In the genomic region with DNA sequence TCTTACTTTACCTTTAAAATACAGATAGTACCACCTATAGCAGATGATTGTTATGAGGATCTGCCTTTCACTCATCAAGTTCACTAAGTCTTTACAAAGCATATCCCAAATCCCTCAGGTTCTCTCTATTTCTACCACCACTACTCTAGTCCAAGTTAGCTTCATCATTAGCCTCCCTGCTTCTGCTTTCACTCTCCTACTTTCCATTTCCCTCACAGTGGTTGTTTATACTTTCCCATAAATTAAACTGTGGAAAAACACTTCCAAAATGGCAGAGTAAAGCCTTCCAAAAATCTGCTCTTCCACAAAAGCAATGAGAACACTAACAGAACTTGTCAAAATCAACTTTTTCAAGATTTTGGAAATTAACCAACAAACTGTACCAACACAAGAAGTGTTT, we compare ENCODE assay signal across 17 cellular contexts.
DNase-seq lines count a peak whose midpoint lies in the region; ATAC-seq and TF ChIP-seq lines count a peak whose summit lies in the region.
"Had no signal": no experiment of that assay in that cellular context is flagged by ENCODE, and none has a peak within 500 bp of the region (broad histone marks: within the 10 kb centered on the region; RNA-seq: fewer than 3 reads in every experiment).

No MANE protein-coding gene starts in this region.

- H3K9me3 ChIP-seq in cardiac muscle cell (ENCODE audit: low read depth) (no peaks in the 10 kb centered on the region), heart left ventricle (no peaks in the 10 kb centered on the region), iPS-18a (ENCODE audit: control insufficient read depth, low read depth, low read length) (no peaks in the 10 kb centered on the region), sigmoid colon (no peaks in the 10 kb centered on the region)

- DNase-seq in cardiac muscle cell (ENCODE audit: low read depth in 1 of 2, low spot score in 1 of 2) (no peak), heart left ventricle (no peak), sigmoid colon (no peak), NCI-H1048 (lab: John Stamatoyannopoulos, UW) (no peak), GM13976 (ENCODE audit: low spot score) (no peak), substantia nigra (lab: John Stamatoyannopoulos, UW) (no peak), NCI-H1105 (lab: John Stamatoyannopoulos, UW) (no peak)
- DNase-seq: HFFc6, NCI-H1105 treated with DMSO at 0.1 percent for 48 hours, NCI-H187 treated with DMSO at 0.1 percent for 48 hours, NCI-H2171, NCI-H510A, SHP77 treated with DMSO at 0.1 percent for 48 hours had no signal

- intact Hi-C loops in heart left ventricle (cut with DNase I): loop anchor here in 7 of 10 donors (10.0 kb wide), 3 partner anchors 427 to 637 kb away; no protein-coding TSS in a partner anchor
- intact Hi-C loops in sigmoid colon (cut with DNase I): loop anchor here (5.0 kb wide), 2 partner anchors 135 to 435 kb away; partner anchors contain the start of genes CHEK2 and HSCB

- no peak overlapping the region for H3K9ac ChIP-seq in iPS-18a (ENCODE audit: low read length)
- H3K9ac ChIP-seq: BLaER1, KMS-11 had no signal

- TF ChIP-seq POLR2A in heart left ventricle (IDR thresholded peaks at IDR 0.05) (no peak), sigmoid colon (IDR thresholded peaks at IDR 0.05) (no peak)

- peak overlapping the region; percentile 92 for H3K27ac ChIP-seq in cardiac muscle cell
- H3K27ac ChIP-seq in heart left ventricle: peak overlapping the region in 3 of 12 donors; percentile 7 to 67 (median 21)
- H3K27ac ChIP-seq in iPS-18a (ENCODE audit: low read length): peak overlapping the region; percentile 31
- H3K27ac ChIP-seq in sigmoid colon: peak overlapping the region; percentile 48 to 77 (median 72)
- H3K27ac ChIP-seq in substantia nigra (ENCODE audit: low read depth, low read length, poor library complexity, severe bottlenecking): no peak overlapping the region
- H3K27ac ChIP-seq: 22Rv1, BLaER1, KMS-11 had no signal

- no peak for TF ChIP-seq EP300 in sigmoid colon (IDR thresholded peaks at IDR 0.05)

- no peak for TF ChIP-seq CTCF in cardiac muscle cell (IDR thresholded peaks at IDR 0.05; ENCODE audit: low read depth, low read length)
- TF ChIP-seq CTCF in heart left ventricle (IDR thresholded peaks at IDR 0.05): no peak
- no peak for TF ChIP-seq CTCF in sigmoid colon (IDR thresholded peaks at IDR 0.05)
- TF ChIP-seq CTCF in GM13976 (IDR thresholded peaks at IDR 0.05; ENCODE audit: borderline replicate concordance, control extremely low read depth, extremely low read depth, insufficient read depth, missing control alignments): no peak

- H3K36me3 ChIP-seq in cardiac muscle cell (no peaks in the 10 kb centered on the region), heart left ventricle (no peaks in the 10 kb centered on the region), iPS-18a (ENCODE audit: control insufficient read depth, low read depth, low read length) (no peaks in the 10 kb centered on the region), sigmoid colon (no peaks in the 10 kb centered on the region)
- H3K36me3 ChIP-seq: BLaER1 had no signal

- in situ Hi-C loops in GM13976 (cut with MboI; ENCODE audit: low sequenced_read_pairs, unreplicated experiment): loop anchor here (10.0 kb wide), 1 partner anchor 427 kb away; no protein-coding TSS in a partner anchor

- H3K27me3 ChIP-seq in cardiac muscle cell (no peaks in the 10 kb centered on the region), heart left ventricle (no peaks in the 10 kb centered on the region), iPS-18a (ENCODE audit: control insufficient read depth, insufficient read depth, low read length) (no peaks in the 10 kb centered on the region), sigmoid colon (no peaks in the 10 kb centered on the region)
- H3K27me3 ChIP-seq: BLaER1 had no signal

- ATAC-seq in heart left ventricle: no peak

- H3K4me3 ChIP-seq in cardiac muscle cell: no peak overlapping the region
- no peak overlapping the region for H3K4me3 ChIP-seq in heart left ventricle
- no peak overlapping the region for H3K4me3 ChIP-seq in iPS-18a (ENCODE audit: low read length)
- no peak overlapping the region for H3K4me3 ChIP-seq in sigmoid colon
- H3K4me3 ChIP-seq: BLaER1 had no signal

- peaks cover 27% of the 10 kb centered on the region for H3K4me1 ChIP-seq in cardiac muscle cell (ENCODE audit: low read depth)
- H3K4me1 ChIP-seq in heart left ventricle: peaks cover 0 to 13% (median 2%) of the 10 kb centered on the region in 12 donors
- peaks cover 4% of the 10 kb centered on the region for H3K4me1 ChIP-seq in iPS-18a (ENCODE audit: control insufficient read depth, low read depth, low read length)
- H3K4me1 ChIP-seq in sigmoid colon: peaks cover 0 to 38% (median 23%) of the 10 kb centered on the region in 4 donors
- H3K4me1 ChIP-seq: BLaER1 had no signal
